In the genomic region with DNA sequence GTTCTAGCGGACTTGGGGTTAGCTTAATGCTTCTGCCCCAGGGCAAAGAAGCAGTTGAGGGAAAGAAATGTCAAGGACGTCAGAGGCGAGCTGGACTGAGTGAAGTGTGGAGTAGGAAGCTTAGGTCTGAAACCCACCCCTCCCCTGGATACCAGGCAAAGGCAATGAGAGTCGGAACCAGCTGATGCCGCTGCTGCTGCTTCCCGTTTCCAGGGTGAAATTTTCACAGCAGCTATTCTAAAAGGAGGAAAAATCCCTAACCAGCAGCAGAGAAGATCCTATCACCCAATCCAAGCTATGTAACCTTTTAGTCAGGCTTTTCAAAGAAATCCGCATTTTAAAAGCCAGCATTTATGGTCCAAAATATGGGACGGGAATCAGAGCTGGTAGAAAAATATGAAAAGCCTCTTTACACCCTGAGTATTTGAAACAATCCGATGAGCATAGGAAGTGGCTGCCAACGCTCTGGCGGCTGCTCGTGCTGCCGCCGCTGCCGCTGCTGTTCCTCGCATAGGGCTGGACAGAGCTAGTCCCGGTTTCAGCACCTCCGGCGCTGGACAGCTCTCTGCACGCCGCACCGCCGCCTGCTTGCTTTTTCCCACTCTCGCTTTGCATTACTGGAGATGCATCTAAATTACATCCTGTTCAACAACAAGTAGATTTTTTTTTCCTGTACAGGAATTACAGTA, we compare ENCODE assay signal across 1 cellular context.
TF ChIP-seq lines count a peak whose summit lies in the region.

No MANE protein-coding gene starts in this region.

TF ChIP-seq in GM23338, 12 proteins besides CTCF, POLR2A, EP300 and RAD21 (continued from another document):
- TF ChIP-seq, protein P1, sequence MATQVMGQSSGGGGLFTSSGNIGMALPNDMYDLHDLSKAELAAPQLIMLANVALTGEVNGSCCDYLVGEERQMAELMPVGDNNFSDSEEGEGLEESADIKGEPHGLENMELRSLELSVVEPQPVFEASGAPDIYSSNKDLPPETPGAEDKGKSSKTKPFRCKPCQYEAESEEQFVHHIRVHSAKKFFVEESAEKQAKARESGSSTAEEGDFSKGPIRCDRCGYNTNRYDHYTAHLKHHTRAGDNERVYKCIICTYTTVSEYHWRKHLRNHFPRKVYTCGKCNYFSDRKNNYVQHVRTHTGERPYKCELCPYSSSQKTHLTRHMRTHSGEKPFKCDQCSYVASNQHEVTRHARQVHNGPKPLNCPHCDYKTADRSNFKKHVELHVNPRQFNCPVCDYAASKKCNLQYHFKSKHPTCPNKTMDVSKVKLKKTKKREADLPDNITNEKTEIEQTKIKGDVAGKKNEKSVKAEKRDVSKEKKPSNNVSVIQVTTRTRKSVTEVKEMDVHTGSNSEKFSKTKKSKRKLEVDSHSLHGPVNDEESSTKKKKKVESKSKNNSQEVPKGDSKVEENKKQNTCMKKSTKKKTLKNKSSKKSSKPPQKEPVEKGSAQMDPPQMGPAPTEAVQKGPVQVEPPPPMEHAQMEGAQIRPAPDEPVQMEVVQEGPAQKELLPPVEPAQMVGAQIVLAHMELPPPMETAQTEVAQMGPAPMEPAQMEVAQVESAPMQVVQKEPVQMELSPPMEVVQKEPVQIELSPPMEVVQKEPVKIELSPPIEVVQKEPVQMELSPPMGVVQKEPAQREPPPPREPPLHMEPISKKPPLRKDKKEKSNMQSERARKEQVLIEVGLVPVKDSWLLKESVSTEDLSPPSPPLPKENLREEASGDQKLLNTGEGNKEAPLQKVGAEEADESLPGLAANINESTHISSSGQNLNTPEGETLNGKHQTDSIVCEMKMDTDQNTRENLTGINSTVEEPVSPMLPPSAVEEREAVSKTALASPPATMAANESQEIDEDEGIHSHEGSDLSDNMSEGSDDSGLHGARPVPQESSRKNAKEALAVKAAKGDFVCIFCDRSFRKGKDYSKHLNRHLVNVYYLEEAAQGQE (IDR thresholded peaks at IDR 0.05; ENCODE audit: unreplicated experiment), result peak; percentile 97
